Comparison of ENCODE assay signal across 8 cellular contexts in genomic region chr10:128268015-128268722, GRCh38.
DNase-seq lines count a peak whose midpoint lies in the region; ATAC-seq, FAIRE-seq and TF ChIP-seq lines count a peak whose summit lies in the region.

No MANE protein-coding gene starts in this region.

- no peaks in the 10 kb centered on the region for H3K36me3 Mint-ChIP-seq in activated naive CD4-positive, alpha-beta T cell treated with anti-CD3 and anti-CD28 coated beads for 36 hours (ENCODE audit: low read depth)
- H3K36me3 Mint-ChIP-seq in activated naive CD4-positive, alpha-beta T cell treated with anti-CD3 and anti-CD28 coated beads, Interleukin-2, amount 10 ng/mL, durations not matched to agents 7 days and 5 days, result no peaks in the 10 kb centered on the region

- CTCF ChIA-PET in activated naive CD4-positive, alpha-beta T cell treated with anti-CD3 and anti-CD28 coated beads for 36 hours (lab: Charles Lee), result interaction anchor here (0.7 to 2.6 kb wide), 7 partner anchors 8 to 1382 kb away, joined by 3 to 8 read pairs (median 3); no protein-coding TSS in a partner anchor
- CTCF ChIA-PET in activated naive CD4-positive, alpha-beta T cell treated with anti-CD3 and anti-CD28 coated beads, Interleukin-2, amount 10 ng/mL, durations not matched to agents 7 days and 5 days (lab: Charles Lee), result interaction anchor here (0.6 to 1.5 kb wide), 7 partner anchors 11 to 1683 kb away, joined by 3 to 5 read pairs (median 3); no protein-coding TSS in a partner anchor
- CTCF ChIA-PET in H1 (lab: Charles Lee; ENCODE audit: partially characterized antibody), result interaction anchor here (0.6 to 2.3 kb wide), 48 partner anchors 8 to 1029 kb away, joined by 3 to 19 read pairs (median 4); no protein-coding TSS in a partner anchor

- no peak overlapping the region for H3K4ac ChIP-seq in H1 (replicated peaks; ENCODE audit: insufficient read length, low read depth, low read length)
- H3K4ac ChIP-seq in trophoblast cell (ENCODE audit: low read depth, low read length), result no peak overlapping the region

- peak overlapping the region; percentile 55; the same call in 1 of the 2 replicates for H2BK20ac ChIP-seq in H1 (ENCODE audit: low read length)

- no peak overlapping the region for H4K5ac ChIP-seq in H1 (ENCODE audit: insufficient read length, low read depth, low read length)

- peak; percentile 28 for FAIRE-seq in H1 (lab: Jason Lieb, UNC)

- no peak overlapping the region for H2BK5ac ChIP-seq in H1 (ENCODE audit: low read depth, low read length)
- H2BK5ac ChIP-seq in trophoblast cell (ENCODE audit: low read depth, low read length, poor library complexity), result no peak overlapping the region

- no peak overlapping the region for H4K91ac ChIP-seq in H1 (replicated peaks; ENCODE audit: insufficient read length, low read length)
- H4K91ac ChIP-seq in trophoblast cell (ENCODE audit: low read depth, low read length), result peak overlapping the region; percentile 24

- H3K4me3 ChIP-seq in H1 (ENCODE audit: extremely low read depth in 1 of 4, insufficient read depth in 2 of 4, low read depth in 3 of 4, low read length in 4 of 4) (no peak overlapping the region), trophoblast cell (ENCODE audit: low read depth, low read length) (no peak overlapping the region)

- peak overlapping the region; percentile 87; the same call in 1 of the 2 replicates for H4K8ac ChIP-seq in H1 (ENCODE audit: extremely low read depth, insufficient read depth, low read length)
- H4K8ac ChIP-seq in trophoblast cell (ENCODE audit: low read depth, low read length), result no peak overlapping the region

- ATAC-seq in HG03439 (IDR thresholded peaks at IDR 0.05; ENCODE audit: unreplicated experiment) (no peak), HG03571 (IDR thresholded peaks at IDR 0.05; ENCODE audit: unreplicated experiment) (no peak)

- no peak overlapping the region; a peak in 1 of 4 replicates for H3K4me2 ChIP-seq in H1 (ENCODE audit: insufficient read depth in 1 of 2, low read depth in 2 of 2, low read length in 2 of 2)
- H3K4me2 ChIP-seq in trophoblast cell (ENCODE audit: low read length), result no peak overlapping the region

- peak; percentile 96 to 98 for TF ChIP-seq RAD21 in H1 (IDR thresholded peaks at IDR 0.05 in 1 of 2, conservative IDR thresholded peaks at IDR 0.05 in 1 of 2; ENCODE audit: low read depth in 2 of 2, low read length in 2 of 2)

- POLR2A ChIA-PET in H1 (lab: Charles Lee; ENCODE audit: partially characterized antibody), result no interaction called here

- intact Hi-C loops in activated naive CD4-positive, alpha-beta T cell treated with anti-CD3 and anti-CD28 coated beads for 36 hours (cut with micrococcal nuclease), result loop anchor here (5.0 kb wide), 1 partner anchor 264 kb away; no protein-coding TSS in a partner anchor

- H2BK15ac ChIP-seq in H1 (ENCODE audit: low read length), result peak overlapping the region; percentile 90; the same call in 1 of the 2 replicates

- TF ChIP-seq EP300 in H1 (IDR thresholded peaks at IDR 0.05; ENCODE audit: borderline replicate concordance in 1 of 2, low read depth in 2 of 2, low read length in 2 of 2), result no peak

- peaks cover 0 to 5% (median 0%) of the 10 kb centered on the region in 4 experiments; a peak in 3 of 7 replicates for H3K4me1 ChIP-seq in H1 (replicated peaks in 1 of 4; ENCODE audit: control insufficient read depth in 3 of 4, insufficient read depth in 4 of 4, low read length in 3 of 4)
- no peaks in the 10 kb centered on the region for H3K4me1 ChIP-seq in trophoblast cell (ENCODE audit: control insufficient read depth in 1 of 2, insufficient read depth in 2 of 2, low read length in 2 of 2)

- no peaks in the 10 kb centered on the region for H3K4me1 Mint-ChIP-seq in activated naive CD4-positive, alpha-beta T cell treated with anti-CD3 and anti-CD28 coated beads for 36 hours (ENCODE audit: low read depth)
- H3K4me1 Mint-ChIP-seq in activated naive CD4-positive, alpha-beta T cell treated with anti-CD3 and anti-CD28 coated beads, Interleukin-2, amount 10 ng/mL, durations not matched to agents 7 days and 5 days, result no peaks in the 10 kb centered on the region

- DNase-seq in activated naive CD4-positive, alpha-beta T cell treated with anti-CD3 and anti-CD28 coated beads for 36 hours, result peak; percentile 28
- DNase-seq in activated naive CD4-positive, alpha-beta T cell treated with anti-CD3 and anti-CD28 coated beads, Interleukin-2, amount 10 ng/mL, durations not matched to agents 7 days and 5 days, result no peak
- DNase-seq in NCI-H2227 treated with DMSO at 0.1 percent for 48 hours (lab: John Stamatoyannopoulos, UW) (peak; percentile 29), H1 (ENCODE audit: low read depth in 1 of 2, low spot score in 2 of 2) (peak; percentile 67 to 85), trophoblast cell (peak; percentile 27 to 61), NCI-H2081 (lab: John Stamatoyannopoulos, UW) (no peak)

- H3K9me3 ChIP-seq in H1 (ENCODE audit: insufficient read depth in 2 of 2, low read depth in 1 of 2, low read length in 1 of 2), result no peaks in the 10 kb centered on the region
- no peaks in the 10 kb centered on the region for H3K9me3 ChIP-seq in trophoblast cell (ENCODE audit: insufficient read depth, low read depth, low read length)

- H2AFZ ChIP-seq in H1 (ENCODE audit: low read length) (peak overlapping the region; percentile 98), trophoblast cell (ENCODE audit: insufficient read depth, low read length, poor library complexity) (no peak overlapping the region)

- H3K9me3 Mint-ChIP-seq in activated naive CD4-positive, alpha-beta T cell treated with anti-CD3 and anti-CD28 coated beads for 36 hours, result no peaks in the 10 kb centered on the region
- no peaks in the 10 kb centered on the region for H3K9me3 Mint-ChIP-seq in activated naive CD4-positive, alpha-beta T cell treated with anti-CD3 and anti-CD28 coated beads, Interleukin-2, amount 10 ng/mL, durations not matched to agents 7 days and 5 days

- peak overlapping the region; percentile 93; the same call in 1 of the 2 replicates for H2BK12ac ChIP-seq in H1 (ENCODE audit: low read depth, low read length)
- H2BK12ac ChIP-seq in trophoblast cell (ENCODE audit: low read length), result no peak overlapping the region

- H3K14ac ChIP-seq in H1 (ENCODE audit: insufficient read length), result no peak overlapping the region
- H3K14ac ChIP-seq in trophoblast cell (ENCODE audit: low read length), result no peak overlapping the region

- H3K36me3 ChIP-seq in H1 (ENCODE audit: control insufficient read depth in 2 of 4, insufficient read depth in 4 of 4, low read length in 3 of 4) (no peaks in the 10 kb centered on the region; a peak in 1 of 8 replicates), trophoblast cell (ENCODE audit: control insufficient read depth in 1 of 2, insufficient read depth in 2 of 2, low read length in 2 of 2) (no peaks in the 10 kb centered on the region)

- no peak overlapping the region for H3K9ac ChIP-seq in H1 (replicated peaks in 1 of 4; ENCODE audit: extremely low read depth in 1 of 4, low read depth in 3 of 4, low read length in 3 of 4)
- no peak overlapping the region for H3K9ac ChIP-seq in trophoblast cell (ENCODE audit: low read length)

- TF ChIP-seq POLR2A in H1 (IDR thresholded peaks at IDR 0.05; ENCODE audit: control extremely low read depth in 1 of 2, low read depth in 2 of 2, low read length in 2 of 2), result no peak

- H3K23me2 ChIP-seq in H1 (ENCODE audit: low read depth, low read length), result no peaks in the 10 kb centered on the region

- peak; percentile 66 to 89 (median 88) for TF ChIP-seq CTCF in H1 (IDR thresholded peaks at IDR 0.05; ENCODE audit: control extremely low read depth in 1 of 3, insufficient read depth in 1 of 3, low read depth in 1 of 3, low read length in 3 of 3)

- H3K27me3 ChIP-seq in H1 (replicated peaks in 1 of 4; ENCODE audit: control insufficient read depth in 3 of 4, extremely low read depth in 1 of 4, insufficient read depth in 3 of 4, low read length in 3 of 4) (no peaks in the 10 kb centered on the region; a peak in 2 of 7 replicates), trophoblast cell (ENCODE audit: insufficient read depth, low read length) (no peaks in the 10 kb centered on the region)

- H3K27ac ChIP-seq in H1 (ENCODE audit: low read depth, low read length) (no peak overlapping the region), trophoblast cell (ENCODE audit: low read depth, low read length) (no peak overlapping the region)

- no peaks in the 10 kb centered on the region for H3K79me1 ChIP-seq in H1 (ENCODE audit: low read depth, low read length)
- no peaks in the 10 kb centered on the region for H3K79me1 ChIP-seq in trophoblast cell (ENCODE audit: low read length)

- H2AK5ac ChIP-seq in H1 (ENCODE audit: low read depth, low read length), result no peak overlapping the region
- no peak overlapping the region for H2AK5ac ChIP-seq in trophoblast cell (ENCODE audit: low read length)

- no peaks in the 10 kb centered on the region for H4K20me1 ChIP-seq in H1 (replicated peaks in 1 of 2; ENCODE audit: control insufficient read depth in 1 of 2, insufficient read depth in 2 of 2, low read length in 2 of 2)

- H4K12ac ChIP-seq in trophoblast cell (ENCODE audit: low read depth, low read length), result no peak overlapping the region

- no peak overlapping the region for H3K27ac Mint-ChIP-seq in activated naive CD4-positive, alpha-beta T cell treated with anti-CD3 and anti-CD28 coated beads for 36 hours
- no peak overlapping the region for H3K27ac Mint-ChIP-seq in activated naive CD4-positive, alpha-beta T cell treated with anti-CD3 and anti-CD28 coated beads, Interleukin-2, amount 10 ng/mL, durations not matched to agents 7 days and 5 days

- no peak overlapping the region for H3K4me3 Mint-ChIP-seq in activated naive CD4-positive, alpha-beta T cell treated with anti-CD3 and anti-CD28 coated beads for 36 hours
- no peak overlapping the region for H3K4me3 Mint-ChIP-seq in activated naive CD4-positive, alpha-beta T cell treated with anti-CD3 and anti-CD28 coated beads, Interleukin-2, amount 10 ng/mL, durations not matched to agents 7 days and 5 days

- no peak overlapping the region for H3K23ac ChIP-seq in H1 (ENCODE audit: insufficient read length)
- H3K23ac ChIP-seq in trophoblast cell (ENCODE audit: low read length), result no peak overlapping the region

- H3K27me3 Mint-ChIP-seq in activated naive CD4-positive, alpha-beta T cell treated with anti-CD3 and anti-CD28 coated beads for 36 hours (ENCODE audit: low read depth), result peaks cover 44% of the 10 kb centered on the region
- H3K27me3 Mint-ChIP-seq in activated naive CD4-positive, alpha-beta T cell treated with anti-CD3 and anti-CD28 coated beads, Interleukin-2, amount 10 ng/mL, durations not matched to agents 7 days and 5 days, result peaks cover 58% of the 10 kb centered on the region

- WGBS in H1 (ENCODE audit: extremely low coverage in 1 of 2, insufficient coverage in 1 of 2, insufficient read length in 1 of 2, insufficient replicate concordance in 2 of 2, low coverage in 1 of 2, low lambda C conversion rate in 2 of 2, missing lambda C conversion rate in 1 of 2), 2 experiments, result 47% methylated on average over 18 of the region's 25 CpGs; no CpG with 5 or more reads in 1 of the 2 experiments
- no CpG with 5 or more reads among the region's 25 CpGs for WGBS in trophoblast cell (ENCODE audit: extremely low coverage, insufficient coverage, insufficient read length)

- H3K79me2 ChIP-seq in H1 (ENCODE audit: control insufficient read depth in 1 of 2, insufficient read depth in 2 of 2, low read length in 2 of 2), result no peaks in the 10 kb centered on the region
- no peaks in the 10 kb centered on the region for H3K79me2 ChIP-seq in trophoblast cell (ENCODE audit: control insufficient read depth, insufficient read depth, low read length, poor library complexity)

- H3K18ac ChIP-seq in H1 (ENCODE audit: extremely low read depth, low read length), result no peak overlapping the region; the same call in 1 of the 2 replicates
- no peak overlapping the region for H3K18ac ChIP-seq in trophoblast cell (ENCODE audit: low read length)

- H2BK120ac ChIP-seq in H1 (replicated peaks; ENCODE audit: low read depth, low read length) (no peak overlapping the region), trophoblast cell (ENCODE audit: insufficient read depth, low read length, poor library complexity) (no peak overlapping the region)

- no peak overlapping the region for H3K56ac ChIP-seq in H1 (replicated peaks; ENCODE audit: insufficient read length, low read depth, low read length)

Comparison
In these comparisons a context has a peak if more than half of its experiments do, and no peak if none do; other contexts are left out.
1. DNase-seq: peak in activated naive CD4-positive, alpha-beta T cell treated with anti-CD3 and anti-CD28 coated beads for 36 hours (single experiment), NCI-H2227 treated with DMSO at 0.1 percent for 48 hours (single experiment), H1 (2 of 2) and trophoblast cell (2 of 2); none in activated naive CD4-positive, alpha-beta T cell treated with anti-CD3 and anti-CD28 coated beads, Interleukin-2, amount 10 ng/mL, durations not matched to agents 7 days and 5 days (single experiment) and NCI-H2081 (0 of 2).